ENCODE assay signal across 25 cellular contexts in genomic region chr5:32074401-32074800, GRCh38.
DNase-seq lines count a peak whose midpoint lies in the region; ATAC-seq and TF ChIP-seq lines count a peak whose summit lies in the region.
"Had no signal": no experiment of that assay in that cellular context is flagged by ENCODE, and none has a peak within 500 bp of the region (broad histone marks: within the 10 kb centered on the region; RNA-seq: fewer than 3 reads in every experiment).

No MANE protein-coding gene starts in this region.

- DNase-seq in NCI-H82 (lab: John Stamatoyannopoulos, UW) (peak; percentile 7), NCI-H82 treated with DMSO at 0.1 percent for 48 hours (lab: John Stamatoyannopoulos, UW; ENCODE audit: unreplicated experiment) (no peak), NCI-H510A treated with DMSO at 0.1 percent for 48 hours (lab: John Stamatoyannopoulos, UW) (peak; percentile 14), left ventricle myocardium superior (peak; percentile 55), nephron progenitor cell (peak; percentile 21)
- DNase-seq in stimulated activated CD4-positive, alpha-beta T cell treated with anti-CD3 and anti-CD28 coated beads, Interleukin-2, amount 100 ng/mL, for 48 hours, result no peak
- DNase-seq: activated CD8-positive, alpha-beta memory T cell treated with anti-CD3 and anti-CD28 coated beads for 24 hours; activated T-cell treated with anti-CD3 and anti-CD28 coated beads, Interleukin-2, amount 50 U/mL, for 24 hours; AML-193; CD8-positive, alpha-beta T cell; DMS153; effector CD4-positive, alpha-beta T cell; erythroblast; foreskin keratinocyte; Karpas-422; MV-4-11; NCI-H146; NCI-H2171; PC-3; psoas muscle; SIG-M5 had no signal

- intact Hi-C loops in left ventricle myocardium superior (cut with micrococcal nuclease), result loop anchor here (10.0 kb wide), 1 partner anchor 490 kb away; no protein-coding TSS in a partner anchor

- ATAC-seq in left ventricle myocardium superior, result peak; percentile 21
- no peak for ATAC-seq in GM21447 (IDR thresholded peaks at IDR 0.05; ENCODE audit: unreplicated experiment)
- no peak for ATAC-seq in GM18511 (IDR thresholded peaks at IDR 0.05; ENCODE audit: unreplicated experiment)
- ATAC-seq: CD8-positive, alpha-beta T cell; psoas muscle had no signal

- H3K9me3 Mint-ChIP-seq in nephron progenitor cell, result peaks cover 7% of the 10 kb centered on the region
- H3K9me3 Mint-ChIP-seq: activated T-cell treated with anti-CD3 and anti-CD28 coated beads, Interleukin-2, amount 50 U/mL, for 24 hours; CD8-positive, alpha-beta T cell; type B pancreatic cell had no signal

- H3K4me3 Mint-ChIP-seq in nephron progenitor cell, result no peak overlapping the region
- H3K4me3 Mint-ChIP-seq: activated T-cell treated with anti-CD3 and anti-CD28 coated beads, Interleukin-2, amount 50 U/mL, for 24 hours; brain; CD8-positive, alpha-beta T cell; type B pancreatic cell had no signal

- H3K4me1 Mint-ChIP-seq in nephron progenitor cell, result no peaks in the 10 kb centered on the region

- H3K27ac Mint-ChIP-seq in nephron progenitor cell, result no peak overlapping the region
- H3K27ac Mint-ChIP-seq: activated T-cell treated with anti-CD3 and anti-CD28 coated beads, Interleukin-2, amount 50 U/mL, for 24 hours; brain; CD8-positive, alpha-beta T cell; type B pancreatic cell had no signal

- no peak for TF ChIP-seq CTCF in nephron progenitor cell (IDR thresholded peaks at IDR 0.05)

- peaks cover 17% of the 10 kb centered on the region for H3K36me3 Mint-ChIP-seq in nephron progenitor cell (ENCODE audit: low read depth)
- H3K36me3 Mint-ChIP-seq: CD8-positive, alpha-beta T cell; type B pancreatic cell had no signal

- H3K27me3 Mint-ChIP-seq in nephron progenitor cell (ENCODE audit: low read depth, poor library complexity), result peaks cover 4% of the 10 kb centered on the region
- H3K27me3 Mint-ChIP-seq: activated T-cell treated with anti-CD3 and anti-CD28 coated beads, Interleukin-2, amount 50 U/mL, for 24 hours; brain; type B pancreatic cell had no signal

Comparison
In these comparisons a context has a peak if more than half of its experiments do, and no peak if none do; other contexts are left out.
1. DNase-seq: peak in NCI-H82 (single experiment), NCI-H510A treated with DMSO at 0.1 percent for 48 hours (single experiment), left ventricle myocardium superior (single experiment) and nephron progenitor cell (single experiment); none in NCI-H82 treated with DMSO at 0.1 percent for 48 hours (single experiment) and stimulated activated CD4-positive, alpha-beta T cell treated with anti-CD3 and anti-CD28 coated beads, Interleukin-2, amount 100 ng/mL, for 48 hours (0 of 2).